Comparison of ENCODE assay signal across 8 cellular contexts in the genomic region with DNA sequence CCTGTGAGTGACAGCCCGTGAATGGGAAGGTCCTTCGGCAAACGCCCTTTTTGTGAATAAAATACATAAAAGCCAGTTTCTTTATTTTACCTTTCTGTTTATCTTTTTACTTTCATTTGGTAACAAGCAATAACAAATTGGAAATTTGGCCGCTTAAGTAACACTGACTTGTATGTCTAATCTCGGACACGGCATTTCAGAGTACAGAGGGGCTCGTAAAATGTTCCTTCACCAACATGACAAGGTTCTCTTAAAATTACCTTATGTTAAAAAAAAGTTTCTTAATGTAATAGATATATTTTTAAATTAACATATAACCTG. TPM values are rescaled to one million over a fixed set of nuclear protein-coding genes. Genes with fewer than 3 reads are reported as not detected.
DNase-seq lines count a peak whose midpoint lies in the region; ATAC-seq and TF ChIP-seq lines count a peak whose summit lies in the region.

No MANE protein-coding gene starts in this region.

- peaks cover 47% of the 10 kb centered on the region for H3K4me1 Mint-ChIP-seq in activated CD8-positive, alpha-beta memory T cell treated with anti-CD3 and anti-CD28 coated beads, Interleukin-2, amount 10 ng/mL, durations not matched to agents 7 days and 5 days
- H3K4me1 Mint-ChIP-seq in activated naive CD8-positive, alpha-beta T cell treated with anti-CD3 and anti-CD28 coated beads for 36 hours = peaks cover 35% of the 10 kb centered on the region

- WGBS in tibial nerve, 2 donors = 7% methylated on average over 7 of the region's 7 CpGs

- H3K27me3 ChIP-seq in kidney epithelial cell (ENCODE audit: control insufficient read depth, insufficient read depth, low read length) = no peaks in the 10 kb centered on the region
- H3K27me3 ChIP-seq in tibial nerve = no peaks in the 10 kb centered on the region

- H3K36me3 ChIP-seq in kidney epithelial cell (ENCODE audit: control insufficient read depth, insufficient read depth, low read length) (no peaks in the 10 kb centered on the region), tibial nerve (no peaks in the 10 kb centered on the region)

- peaks cover 40% of the 10 kb centered on the region for H3K36me3 Mint-ChIP-seq in activated CD8-positive, alpha-beta memory T cell treated with anti-CD3 and anti-CD28 coated beads, Interleukin-2, amount 10 ng/mL, durations not matched to agents 7 days and 5 days
- H3K36me3 Mint-ChIP-seq in activated naive CD8-positive, alpha-beta T cell treated with anti-CD3 and anti-CD28 coated beads for 36 hours = peaks cover 55% of the 10 kb centered on the region

- H3K27ac ChIP-seq in tibial nerve = peak overlapping the region; percentile 94 to 98 (median 96)

- TF ChIP-seq EP300 in tibial nerve (IDR thresholded peaks at IDR 0.05) = no peak

- H3K27me3 Mint-ChIP-seq in activated CD8-positive, alpha-beta memory T cell treated with anti-CD3 and anti-CD28 coated beads, Interleukin-2, amount 10 ng/mL, durations not matched to agents 7 days and 5 days = no peaks in the 10 kb centered on the region
- H3K27me3 Mint-ChIP-seq in activated naive CD8-positive, alpha-beta T cell treated with anti-CD3 and anti-CD28 coated beads for 36 hours = no peaks in the 10 kb centered on the region

- H3K27ac Mint-ChIP-seq in activated CD8-positive, alpha-beta memory T cell treated with anti-CD3 and anti-CD28 coated beads, Interleukin-2, amount 10 ng/mL, durations not matched to agents 7 days and 5 days = peak overlapping the region; percentile 97
- H3K27ac Mint-ChIP-seq in activated naive CD8-positive, alpha-beta T cell treated with anti-CD3 and anti-CD28 coated beads for 36 hours = peak overlapping the region; percentile 89

- TF ChIP-seq CTCF in kidney epithelial cell (IDR thresholded peaks at IDR 0.05; ENCODE audit: insufficient read depth, low read length, poor library complexity, severe bottlenecking) = no peak
- no peak for TF ChIP-seq CTCF in tibial nerve (IDR thresholded peaks at IDR 0.05)

- peaks cover 0 to 23% (median 14%) of the 10 kb centered on the region in 4 donors for H3K4me1 ChIP-seq in tibial nerve

- H3K4me3 ChIP-seq in kidney epithelial cell (ENCODE audit: low read depth, low read length) (peak overlapping the region; percentile 70), tibial nerve (peak overlapping the region; percentile 48 to 87 (median 80))

- H3K4me3 Mint-ChIP-seq in activated CD8-positive, alpha-beta memory T cell treated with anti-CD3 and anti-CD28 coated beads, Interleukin-2, amount 10 ng/mL, durations not matched to agents 7 days and 5 days = peak overlapping the region; percentile 89
- peak overlapping the region; percentile 86 for H3K4me3 Mint-ChIP-seq in activated naive CD8-positive, alpha-beta T cell treated with anti-CD3 and anti-CD28 coated beads for 36 hours

- TF ChIP-seq POLR2A in tibial nerve (IDR thresholded peaks at IDR 0.05) = no peak

- H3K9me3 ChIP-seq in tibial nerve = peaks cover 0 to 32% (median 9%) of the 10 kb centered on the region in 4 donors

- no peak for DNase-seq in activated CD8-positive, alpha-beta memory T cell treated with anti-CD3 and anti-CD28 coated beads, Interleukin-2, amount 10 ng/mL, durations not matched to agents 7 days and 5 days
- no peak for DNase-seq in activated CD8-positive, alpha-beta memory T cell treated with anti-CD3 and anti-CD28 coated beads, Interleukin-2, amount 50 U/mL, for 48 hours
- no peak for DNase-seq in activated naive CD8-positive, alpha-beta T cell treated with anti-CD3 and anti-CD28 coated beads for 36 hours
- no peak for DNase-seq in kidney epithelial cell (ENCODE audit: low read depth)
- no peak for DNase-seq in tibial nerve (ENCODE audit: low spot score in 2 of 2)
- no peak for DNase-seq in superior temporal gyrus (ENCODE audit: extremely low spot score)
- no peak for DNase-seq in occipital lobe (lab: John Stamatoyannopoulos, UW)

- no peak for ATAC-seq in activated CD8-positive, alpha-beta memory T cell treated with anti-CD3 and anti-CD28 coated beads, Interleukin-2, amount 10 ng/mL, durations not matched to agents 7 days and 5 days
- ATAC-seq in GM19023 (IDR thresholded peaks at IDR 0.05; ENCODE audit: unreplicated experiment) = no peak

- CTCF ChIA-PET in activated CD8-positive, alpha-beta memory T cell treated with anti-CD3 and anti-CD28 coated beads, Interleukin-2, amount 10 ng/mL, durations not matched to agents 7 days and 5 days (lab: Charles Lee) = no interaction called here

- H3K9me3 Mint-ChIP-seq in activated CD8-positive, alpha-beta memory T cell treated with anti-CD3 and anti-CD28 coated beads, Interleukin-2, amount 10 ng/mL, durations not matched to agents 7 days and 5 days (ENCODE audit: low read depth) = peaks cover 24% of the 10 kb centered on the region
- peaks cover 34% of the 10 kb centered on the region for H3K9me3 Mint-ChIP-seq in activated naive CD8-positive, alpha-beta T cell treated with anti-CD3 and anti-CD28 coated beads for 36 hours

RNA-seq across cellular contexts. Expression of a gene that starts 0.6 kb away (rescaled TPM):
- total RNA-seq in activated CD8-positive, alpha-beta memory T cell treated with anti-CD3 and anti-CD28 coated beads, Interleukin-2, amount 10 ng/mL, durations not matched to agents 7 days and 5 days = 10 to 100 TPM; 12.9 to 17.4 TPM
- 10 to 100 TPM; 14.5 to 15.7 TPM for total RNA-seq in activated naive CD8-positive, alpha-beta T cell treated with anti-CD3 and anti-CD28 coated beads for 36 hours
- total RNA-seq in kidney epithelial cell (3.8 and 6.8 TPM in 2 replicates), tibial nerve (1 to 10 TPM; 1.8 to 7.2 (median 3.1) TPM), occipital lobe (3.4 TPM)
